In genomic region chr3:170852307-170852706, GRCh38 we compare ENCODE assay signal across 1 cellular context.
TF ChIP-seq lines count a peak whose summit lies in the region.

No MANE protein-coding gene starts in this region.

TF ChIP-seq in SK-N-SH treated with all-trans-retinoic acid at 6 μM for 48 hours, 23 proteins besides CTCF, POLR2A, EP300 and RAD21 (continued from another document):
- no peak for TF ChIP-seq CSRNP3 (CRISPR knock-in tag; IDR thresholded peaks at IDR 0.05)
- TF ChIP-seq PPARA (CRISPR knock-in tag; IDR thresholded peaks at IDR 0.05; ENCODE audit: borderline replicate concordance) = no peak
- TF ChIP-seq GLIS3 (CRISPR knock-in tag; IDR thresholded peaks at IDR 0.05) = no peak
- TF ChIP-seq CREB5 (CRISPR knock-in tag; IDR thresholded peaks at IDR 0.05; ENCODE audit: low read depth) = no peak
- no peak for TF ChIP-seq ESRRG (CRISPR knock-in tag; IDR thresholded peaks at IDR 0.05)
TF ChIP-seq in SK-N-SH treated with all-trans-retinoic acid at 6 μM for 48 hours: peak in this region for 0.
